In genomic region chr9:93267681-93268505, GRCh38 we compare ENCODE assay signal across 15 cellular contexts.
DNase-seq lines count a peak whose midpoint lies in the region; ATAC-seq, FAIRE-seq and TF ChIP-seq lines count a peak whose summit lies in the region.
"Had no signal": no experiment of that assay in that cellular context is flagged by ENCODE, and none has a peak within 500 bp of the region (broad histone marks: within the 10 kb centered on the region; RNA-seq: fewer than 3 reads in every experiment).

No MANE protein-coding gene starts in this region.

- no peaks in the 10 kb centered on the region for H3K4me1 Mint-ChIP-seq in immature natural killer cell

- in situ Hi-C loops in GM12878 (cut with MboI) = no loop called here

- no peak overlapping the region for H3K27ac Mint-ChIP-seq in immature natural killer cell

- no peaks in the 10 kb centered on the region for H3K27me3 ChIP-seq in GM12878 (replicated peaks in 1 of 2; ENCODE audit: control insufficient read depth in 2 of 2, insufficient read depth in 2 of 2, low read length in 1 of 2)
- H3K27me3 ChIP-seq in osteoblast (ENCODE audit: insufficient read depth, low read length) = peaks cover 2% of the 10 kb centered on the region

- H2AFZ ChIP-seq in GM12878 (ENCODE audit: control insufficient read depth, low read depth, low read length) = no peak overlapping the region
- no peak overlapping the region for H2AFZ ChIP-seq in osteoblast (ENCODE audit: low read length)

- H3K27ac ChIP-seq in GM12878 (ENCODE audit: control insufficient read depth, insufficient read depth) (no peak overlapping the region), osteoblast (ENCODE audit: low read depth, low read length) (no peak overlapping the region)
- H3K27ac ChIP-seq: SJSA1, WERI-Rb-1 had no signal

- RAD21 ChIA-PET in GM12878 (lab: Charles Lee; ENCODE audit: unreplicated experiment) = no interaction called here

- H3K79me2 ChIP-seq in GM12878 (ENCODE audit: control insufficient read depth, insufficient read depth, low read length) = no peaks in the 10 kb centered on the region
- H3K79me2 ChIP-seq in osteoblast (ENCODE audit: insufficient read depth, low read length) = no peaks in the 10 kb centered on the region

- 63% methylated on average over 28 of the region's 28 CpGs for WGBS in GM12878 (ENCODE audit: insufficient coverage, insufficient replicate concordance, low lambda C conversion rate, missing lambda C conversion rate)

- H3K36me3 Mint-ChIP-seq in immature natural killer cell = no peaks in the 10 kb centered on the region

- H3K27me3 Mint-ChIP-seq in immature natural killer cell (ENCODE audit: low read depth in 3 of 3) = peaks cover 1 to 8% (median 4%) of the 10 kb centered on the region in 3 donors

- no peak overlapping the region for H3K9ac ChIP-seq in GM12878 (ENCODE audit: control insufficient read depth, insufficient read depth, low read length)

- H3K4me3 ChIP-seq in GM12878 = no peak overlapping the region
- H3K4me3 ChIP-seq in osteoblast (ENCODE audit: insufficient read depth, low read length) = no peak overlapping the region
- H3K4me3 ChIP-seq: SJSA1 had no signal

- H3K4me1 ChIP-seq in GM12878 (ENCODE audit: control insufficient read depth, insufficient read depth, low read length) = peaks cover 15% of the 10 kb centered on the region
- no peaks in the 10 kb centered on the region for H3K4me1 ChIP-seq in osteoblast (ENCODE audit: insufficient read depth, low read length)
- H3K4me1 ChIP-seq: SJSA1 had no signal

- CTCF ChIA-PET in GM12878 (lab: Yijun Ruan, JAX) = no interaction called here

- TF ChIP-seq CTCF in GM10266 (IDR thresholded peaks at IDR 0.05; ENCODE audit: control insufficient read depth, insufficient read depth, low read depth, missing control alignments) (no peak), GM12878 (IDR thresholded peaks at IDR 0.05 in 2 of 3, conservative IDR thresholded peaks at IDR 0.05 in 1 of 3; ENCODE audit: control insufficient read depth in 2 of 3, extremely low read depth in 1 of 3, insufficient read depth in 1 of 3, low read depth in 3 of 3, low read length in 3 of 3) (no peak), osteoblast (IDR thresholded peaks at IDR 0.05; ENCODE audit: extremely low read depth, low read depth, low read length) (no peak)

- POLR2A ChIA-PET in GM12878 (lab: Charles Lee) = no interaction called here

- H4K20me1 ChIP-seq in GM12878 (ENCODE audit: control insufficient read depth, insufficient read depth) (no peaks in the 10 kb centered on the region), osteoblast (ENCODE audit: insufficient read depth, low read length) (no peaks in the 10 kb centered on the region)

- ATAC-seq in GM12878 = no peak
- ATAC-seq in HG03342 (IDR thresholded peaks at IDR 0.05; ENCODE audit: unreplicated experiment) = no peak
- no peak for ATAC-seq in GM19463 (IDR thresholded peaks at IDR 0.05; ENCODE audit: unreplicated experiment)

- no peak for TF ChIP-seq RAD21 in GM12878 (IDR thresholded peaks at IDR 0.05; ENCODE audit: insufficient read depth, low read depth, low read length)

- H3K36me3 ChIP-seq in GM12878 (ENCODE audit: control insufficient read depth in 2 of 2, insufficient read depth in 2 of 2, low read length in 1 of 2) (no peaks in the 10 kb centered on the region), osteoblast (ENCODE audit: insufficient read depth, low read length) (no peaks in the 10 kb centered on the region)
- H3K36me3 ChIP-seq: SJSA1 had no signal

- H3K4me2 ChIP-seq in GM12878 (ENCODE audit: control insufficient read depth, insufficient read depth) (peak overlapping the region; percentile 44; the same call in 1 of the 2 replicates), osteoblast (ENCODE audit: insufficient read depth, low read length) (no peak overlapping the region)

- intact Hi-C loops in GM12878 (cut with micrococcal nuclease; ENCODE audit: unreplicated experiment) = no loop called here

- SMC1A ChIA-PET in GM12878 (lab: Charles Lee; ENCODE audit: uncharacterized antibody, unreplicated experiment) = no interaction called here

- no peaks in the 10 kb centered on the region for H3K9me3 ChIP-seq in GM12878 (replicated peaks; ENCODE audit: control insufficient read depth, insufficient read depth, low read length)
- no peaks in the 10 kb centered on the region for H3K9me3 ChIP-seq in osteoblast (ENCODE audit: low read depth, low read length)
- H3K9me3 ChIP-seq: SJSA1 had no signal

- TF ChIP-seq POLR2A in GM12878 (IDR thresholded peaks at IDR 0.05; ENCODE audit: low read depth, low read length) = no peak

- no peak overlapping the region for H3K4me3 Mint-ChIP-seq in immature natural killer cell

- FAIRE-seq in GM12878 (lab: Jason Lieb, UNC) = no peak

- DNase-seq in AG20443 (ENCODE audit: low spot score) (peak; percentile 7), GM10266 (ENCODE audit: extremely low spot score) (peak; percentile 13), GM12878 (ENCODE audit: low read depth, low spot score) (no peak), osteoblast (ENCODE audit: insufficient read length, low spot score, missing footprints) (peak; percentile 69), OCI-M1 (lab: John Stamatoyannopoulos, UW) (no peak), immature natural killer cell (no peak)
- DNase-seq: C1 segment of cervical spinal cord; GF-D8; NCI-H1436 treated with DMSO at 0.1 percent for 48 hours; NCI-H524 treated with DMSO at 0.1 percent for 48 hours; stimulated activated naive CD4-positive, alpha-beta T cell treated with Interleukin-2 at 50 U/mL for 16 hours; WERI-Rb-1 had no signal

- H3K9me3 Mint-ChIP-seq in immature natural killer cell = peaks cover 0 to 12% (median 2%) of the 10 kb centered on the region in 6 donors

- TF ChIP-seq EP300 in GM12878 (IDR thresholded peaks at IDR 0.05; ENCODE audit: borderline replicate concordance in 1 of 2, control insufficient read depth in 1 of 2, low read depth in 2 of 2, low read length in 2 of 2) = no peak

- BruUV-seq in GM12878 (replicated peaks; lab: Mats Ljungman, UMichigan) = no TSS peak

TF ChIP-seq in GM12878, 131 proteins besides CTCF, POLR2A, EP300 and RAD21:
- TF ChIP-seq CBFB (IDR thresholded peaks at IDR 0.05; ENCODE audit: low read depth) (no peak), SREBF2 (IDR thresholded peaks at IDR 0.05; ENCODE audit: low read length) (no peak), IRF5 (IDR thresholded peaks at IDR 0.05; ENCODE audit: borderline replicate concordance) (no peak), BMI1 (IDR thresholded peaks at IDR 0.05; ENCODE audit: borderline replicate concordance) (no peak), REST (IDR thresholded peaks at IDR 0.05; ENCODE audit: low read depth, low read length) (no peak)

Comparison
In these comparisons a context has a peak if more than half of its experiments do, and no peak if none do; other contexts are left out.
1. DNase-seq: peak in AG20443 (single experiment), GM10266 (single experiment) and osteoblast (single experiment); none in GM12878 (single experiment), OCI-M1 (single experiment) and immature natural killer cell (0 of 3).